Comparison of ENCODE assay signal across 1 cellular context in genomic region chr3:184135149-184135910, GRCh38.
TF ChIP-seq lines count a peak whose summit lies in the region.

EIF2B5 (plus strand) TSS chr3:184135358; CDS start chr3:184135386, 28 bp downstream.

TF ChIP-seq in WTC11, 78 proteins besides CTCF, POLR2A, EP300 and RAD21 (continued from another document):
- TF ChIP-seq GABPB1 (CRISPR knock-in tag; IDR thresholded peaks at IDR 0.05) (peak; percentile 78), TEAD1 (CRISPR knock-in tag; IDR thresholded peaks at IDR 0.05) (peak; percentile 50), SOX15 (CRISPR knock-in tag; IDR thresholded peaks at IDR 0.05) (no peak), ARID4B (CRISPR knock-in tag; IDR thresholded peaks at IDR 0.05; ENCODE audit: borderline replicate concordance) (0 out of 2 replicates have a peak, but pooled peaks have one; percentile 63), SP1 (CRISPR knock-in tag; conservative IDR thresholded peaks at IDR 0.05) (peak; percentile 57), ZNF232 (CRISPR knock-in tag; IDR thresholded peaks at IDR 0.05) (peak; percentile 86), ZNF121 (CRISPR knock-in tag; IDR thresholded peaks at IDR 0.05) (no peak), HMGA2 (CRISPR knock-in tag; IDR thresholded peaks at IDR 0.05) (no peak), ZBTB21 (CRISPR knock-in tag; IDR thresholded peaks at IDR 0.05; ENCODE audit: borderline replicate concordance) (peak; percentile 69; the same call in 1 of the 2 replicates), SMAD3 (CRISPR knock-in tag; IDR thresholded peaks at IDR 0.05; ENCODE audit: borderline replicate concordance) (peak; percentile 60; the same call in 1 of the 2 replicates), HMGXB4 (CRISPR knock-in tag; IDR thresholded peaks at IDR 0.05) (peak; percentile 75; the same call in 1 of the 2 replicates), ATF1 (CRISPR knock-in tag; IDR thresholded peaks at IDR 0.05) (no peak), TP53 (CRISPR knock-in tag; IDR thresholded peaks at IDR 0.05) (peak; percentile 82; the same call in 1 of the 2 replicates), ERG (CRISPR knock-in tag; IDR thresholded peaks at IDR 0.05) (no peak)
- TF ChIP-seq, protein P1, sequence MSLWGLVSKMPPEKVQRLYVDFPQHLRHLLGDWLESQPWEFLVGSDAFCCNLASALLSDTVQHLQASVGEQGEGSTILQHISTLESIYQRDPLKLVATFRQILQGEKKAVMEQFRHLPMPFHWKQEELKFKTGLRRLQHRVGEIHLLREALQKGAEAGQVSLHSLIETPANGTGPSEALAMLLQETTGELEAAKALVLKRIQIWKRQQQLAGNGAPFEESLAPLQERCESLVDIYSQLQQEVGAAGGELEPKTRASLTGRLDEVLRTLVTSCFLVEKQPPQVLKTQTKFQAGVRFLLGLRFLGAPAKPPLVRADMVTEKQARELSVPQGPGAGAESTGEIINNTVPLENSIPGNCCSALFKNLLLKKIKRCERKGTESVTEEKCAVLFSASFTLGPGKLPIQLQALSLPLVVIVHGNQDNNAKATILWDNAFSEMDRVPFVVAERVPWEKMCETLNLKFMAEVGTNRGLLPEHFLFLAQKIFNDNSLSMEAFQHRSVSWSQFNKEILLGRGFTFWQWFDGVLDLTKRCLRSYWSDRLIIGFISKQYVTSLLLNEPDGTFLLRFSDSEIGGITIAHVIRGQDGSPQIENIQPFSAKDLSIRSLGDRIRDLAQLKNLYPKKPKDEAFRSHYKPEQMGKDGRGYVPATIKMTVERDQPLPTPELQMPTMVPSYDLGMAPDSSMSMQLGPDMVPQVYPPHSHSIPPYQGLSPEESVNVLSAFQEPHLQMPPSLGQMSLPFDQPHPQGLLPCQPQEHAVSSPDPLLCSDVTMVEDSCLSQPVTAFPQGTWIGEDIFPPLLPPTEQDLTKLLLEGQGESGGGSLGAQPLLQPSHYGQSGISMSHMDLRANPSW (CRISPR knock-in tag; conservative IDR thresholded peaks at IDR 0.05; ENCODE audit: low read depth) = no peak
- TF ChIP-seq, protein P2, sequence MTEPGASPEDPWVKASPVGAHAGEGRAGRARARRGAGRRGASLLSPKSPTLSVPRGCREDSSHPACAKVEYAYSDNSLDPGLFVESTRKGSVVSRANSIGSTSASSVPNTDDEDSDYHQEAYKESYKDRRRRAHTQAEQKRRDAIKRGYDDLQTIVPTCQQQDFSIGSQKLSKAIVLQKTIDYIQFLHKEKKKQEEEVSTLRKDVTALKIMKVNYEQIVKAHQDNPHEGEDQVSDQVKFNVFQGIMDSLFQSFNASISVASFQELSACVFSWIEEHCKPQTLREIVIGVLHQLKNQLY (CRISPR knock-in tag; IDR thresholded peaks at IDR 0.05) = no peak
- TF ChIP-seq, protein P3, sequence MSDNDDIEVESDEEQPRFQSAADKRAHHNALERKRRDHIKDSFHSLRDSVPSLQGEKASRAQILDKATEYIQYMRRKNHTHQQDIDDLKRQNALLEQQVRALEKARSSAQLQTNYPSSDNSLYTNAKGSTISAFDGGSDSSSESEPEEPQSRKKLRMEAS (CRISPR knock-in tag; IDR thresholded peaks at IDR 0.05) = peak; percentile 93
- TF ChIP-seq, protein P4, sequence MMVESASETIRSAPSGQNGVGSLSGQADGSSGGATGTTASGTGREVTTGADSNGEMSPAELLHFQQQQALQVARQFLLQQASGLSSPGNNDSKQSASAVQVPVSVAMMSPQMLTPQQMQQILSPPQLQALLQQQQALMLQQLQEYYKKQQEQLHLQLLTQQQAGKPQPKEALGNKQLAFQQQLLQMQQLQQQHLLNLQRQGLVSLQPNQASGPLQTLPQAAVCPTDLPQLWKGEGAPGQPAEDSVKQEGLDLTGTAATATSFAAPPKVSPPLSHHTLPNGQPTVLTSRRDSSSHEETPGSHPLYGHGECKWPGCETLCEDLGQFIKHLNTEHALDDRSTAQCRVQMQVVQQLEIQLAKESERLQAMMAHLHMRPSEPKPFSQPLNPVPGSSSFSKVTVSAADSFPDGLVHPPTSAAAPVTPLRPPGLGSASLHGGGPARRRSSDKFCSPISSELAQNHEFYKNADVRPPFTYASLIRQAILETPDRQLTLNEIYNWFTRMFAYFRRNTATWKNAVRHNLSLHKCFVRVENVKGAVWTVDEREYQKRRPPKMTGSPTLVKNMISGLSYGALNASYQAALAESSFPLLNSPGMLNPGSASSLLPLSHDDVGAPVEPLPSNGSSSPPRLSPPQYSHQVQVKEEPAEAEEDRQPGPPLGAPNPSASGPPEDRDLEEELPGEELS (CRISPR knock-in tag; IDR thresholded peaks at IDR 0.05) = peak; percentile 64; the same call in 1 of the 2 replicates
